25 cellular contexts compared by ENCODE assay signal in genomic region chr11:20118209-20118608, GRCh38. TPM values are rescaled to one million over a fixed set of nuclear protein-coding genes. Genes with fewer than 3 reads are reported as not detected.
"Had no signal": no experiment of that assay in that cellular context is flagged by ENCODE, and none has a peak within 500 bp of the region (broad histone marks: within the 10 kb centered on the region; RNA-seq: fewer than 3 reads in every experiment).

No MANE protein-coding gene starts in this region.

- H3K9ac ChIP-seq: KMS-11 had no signal

- H3K4me2 ChIP-seq: KMS-11, PC-9 had no signal

- H3K27ac ChIP-seq: KMS-11, PC-9, Peyer's patch, SJCRH30 had no signal

- H3K9me3 ChIP-seq: Peyer's patch, SJCRH30 had no signal

- H2AFZ ChIP-seq: PC-9 had no signal

- ATAC-seq: Right ventricle myocardium inferior, SK-N-SH treated with all-trans-retinoic acid at 6 μM for 48 hours had no signal

- H3K4me3 ChIP-seq: PC-9, Peyer's patch, SJCRH30 had no signal

- H3K4me1 ChIP-seq: Peyer's patch, SJCRH30 had no signal

- H3K27me3 ChIP-seq: Peyer's patch, SJCRH30 had no signal

- DNase-seq: Kasumi-1, NCI-H1092, NCI-H1105 treated with DMSO at 0.1 percent for 48 hours, NCI-H1417 treated with DMSO at 0.1 percent for 48 hours, NCI-H146, NCI-H1694 treated with DMSO at 0.1 percent for 48 hours, NCI-H1930, NCI-H2081, NCI-H2107, NCI-H2227 treated with DMSO at 0.1 percent for 48 hours, NCI-H524, NCI-H69, NCI-H774, PC-9, Peyer's patch, SHP77 treated with DMSO at 0.1 percent for 48 hours, SJCRH30 had no signal

RNA-seq across cellular contexts. Expression of gene DBX1, which starts 42.1 kb away (rescaled TPM):
- total RNA-seq: HT-29, M059J, NCI-H460, OCI-LY7, PC-9, Peyer's patch, Right ventricle myocardium inferior, RPMI7951 had no signal
